Comparison of ENCODE assay signal across 11 cellular contexts in the genomic region with DNA sequence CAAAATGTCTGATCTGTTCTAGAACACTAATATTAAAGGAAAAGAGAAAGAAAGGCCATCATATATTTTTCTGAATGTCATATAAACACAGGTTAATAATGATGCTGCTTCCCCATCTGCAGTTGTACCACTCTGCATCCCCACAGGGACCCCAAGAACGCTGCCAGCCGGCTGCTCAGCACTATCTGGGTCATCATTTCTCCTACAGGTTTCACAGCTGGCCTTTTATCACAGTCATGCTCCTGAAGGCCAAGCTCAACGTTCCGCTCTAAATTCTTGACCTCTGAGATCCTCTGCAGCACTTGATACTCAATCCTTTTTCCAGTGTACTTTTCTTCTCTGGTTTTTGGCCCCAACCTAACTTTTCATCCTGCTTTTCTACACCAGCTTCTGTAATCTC. TPM values are rescaled to one million over a fixed set of nuclear protein-coding genes. Genes with fewer than 3 reads are reported as not detected.
DNase-seq lines count a peak whose midpoint lies in the region; ATAC-seq and TF ChIP-seq lines count a peak whose summit lies in the region.
"Had no signal": no experiment of that assay in that cellular context is flagged by ENCODE, and none has a peak within 500 bp of the region (broad histone marks: within the 10 kb centered on the region; RNA-seq: fewer than 3 reads in every experiment).

No MANE protein-coding gene starts in this region.

- H3K36me3 ChIP-seq in heart left ventricle: peaks cover 0 to 50% (median 42%) of the 10 kb centered on the region in 9 donors
- peaks cover 0 to 37% of the 10 kb centered on the region in 2 donors for H3K36me3 ChIP-seq in adrenal gland (replicated peaks in 1 of 2)

- H3K27me3 ChIP-seq in heart left ventricle (no peaks in the 10 kb centered on the region), adrenal gland (no peaks in the 10 kb centered on the region), mononuclear cell (ENCODE audit: insufficient read depth, low read length) (no peaks in the 10 kb centered on the region)

- no peaks in the 10 kb centered on the region for H3K27me3 Mint-ChIP-seq in type B pancreatic cell

- TF ChIP-seq POLR2A in heart left ventricle (IDR thresholded peaks at IDR 0.05) (no peak), adrenal gland (IDR thresholded peaks at IDR 0.05) (no peak)

- peaks cover 6 to 43% (median 20%) of the 10 kb centered on the region in 12 donors for H3K4me1 ChIP-seq in heart left ventricle
- H3K4me1 ChIP-seq in adrenal gland (replicated peaks in 1 of 2): peaks cover 9 to 34% of the 10 kb centered on the region in 2 donors
- peaks cover 45% of the 10 kb centered on the region for H3K4me1 ChIP-seq in mononuclear cell (ENCODE audit: insufficient read depth, low read length)

- DNase-seq in heart left ventricle (no peak), left ventricle myocardium superior (no peak), adrenal gland (no peak), type B pancreatic cell (ENCODE audit: extremely low spot score, unreplicated experiment) (no peak), NCI-H1417 treated with DMSO at 0.1 percent for 48 hours (lab: John Stamatoyannopoulos, UW) (no peak), GM19240 (ENCODE audit: insufficient read length, low spot score) (no peak)
- DNase-seq: NCI-H146; stimulated activated CD4-positive, alpha-beta T cell treated with anti-CD3 and anti-CD28 coated beads, Interleukin-2, amount 100 ng/mL, for 24 hours had no signal

- H3K27ac Mint-ChIP-seq in type B pancreatic cell: peak overlapping the region; percentile 25

- WGBS in heart left ventricle, 4 donors: 34 to 42% (median 38%) methylated on average over 4 of the region's 4 CpGs
- 24 to 31% (median 30%) methylated on average over 4 of the region's 4 CpGs for WGBS in adrenal gland, 4 donors

- H3K4me3 Mint-ChIP-seq in type B pancreatic cell: peak overlapping the region; percentile 35

- no peaks in the 10 kb centered on the region for H3K9me3 Mint-ChIP-seq in type B pancreatic cell

- H3K36me3 Mint-ChIP-seq in type B pancreatic cell: peaks cover 12% of the 10 kb centered on the region

- H3K9me3 ChIP-seq in heart left ventricle: no peaks in the 10 kb centered on the region
- no peaks in the 10 kb centered on the region for H3K9me3 ChIP-seq in adrenal gland (replicated peaks in 1 of 3)
- H3K9me3 ChIP-seq in mononuclear cell (ENCODE audit: low read depth, low read length): no peaks in the 10 kb centered on the region

- H3K4me3 ChIP-seq in heart left ventricle (peak overlapping the region in 1 of 12 donors; percentile 47), adrenal gland (no peak overlapping the region), mononuclear cell (ENCODE audit: low read length) (peak overlapping the region; percentile 30)

- peak overlapping the region; percentile 10 to 94 (median 54) for H3K27ac ChIP-seq in heart left ventricle
- H3K27ac ChIP-seq in adrenal gland: peak overlapping the region; percentile 42 to 81 (median 63)
- H3K27ac ChIP-seq: C4-2B had no signal

- ATAC-seq in heart left ventricle: no peak
- ATAC-seq in left ventricle myocardium superior: no peak
- ATAC-seq in GM21737 (IDR thresholded peaks at IDR 0.05; ENCODE audit: unreplicated experiment): no peak

- peaks cover 25% of the 10 kb centered on the region for H3K4me1 Mint-ChIP-seq in type B pancreatic cell (ENCODE audit: unreplicated experiment)

- intact Hi-C loops in heart left ventricle (cut with DNase I): no loop called here
- intact Hi-C loops in left ventricle myocardium superior (cut with micrococcal nuclease): no loop called here
- intact Hi-C loops in adrenal gland (cut with DNase I): no loop called here

- no peak for TF ChIP-seq CTCF in heart left ventricle (IDR thresholded peaks at IDR 0.05)
- TF ChIP-seq CTCF in adrenal gland (IDR thresholded peaks at IDR 0.05): no peak
- no peak for TF ChIP-seq CTCF in type B pancreatic cell (conservative IDR thresholded peaks at IDR 0.05)

RNA-seq across cellular contexts. Expression of a gene that starts 4.8 kb away (rescaled TPM):
- 10 to 100 TPM; 13.7 to 29.8 (median 18.4) TPM for total RNA-seq in heart left ventricle
- polyA plus RNA-seq in heart left ventricle: 10 to 100 TPM in 1 of 2 donors, 1 to 10 TPM in 1; 9.1 to 44.8 TPM
- total RNA-seq in left ventricle myocardium superior: 15.8 TPM
- 100 to 1,000 TPM in 1 of 8 donors, 10 to 100 TPM in 7; 30.1 to 330 (median 49.7) TPM for total RNA-seq in adrenal gland
- polyA plus RNA-seq in adrenal gland: 100 to 1,000 TPM in 1 of 3 donors, 10 to 100 TPM in 2; 20.4 to 789 (median 26.2) TPM
- total RNA-seq in mononuclear cell: 180 TPM
- 45.2 and 54.1 TPM in 2 replicates for total RNA-seq in type B pancreatic cell (ENCODE audit: low replicate concordance)

RNA-seq across cellular contexts. Expression of a gene that starts 12.0 kb away (rescaled TPM):
- 10 to 100 TPM; 22.6 to 43.3 (median 30.7) TPM for total RNA-seq in heart left ventricle
- 10 to 100 TPM in 1 of 2 donors, 1 to 10 TPM in 1; 8.4 to 16.0 TPM for polyA plus RNA-seq in heart left ventricle
- total RNA-seq in left ventricle myocardium superior: 35.0 TPM
- 10 to 100 TPM; 20.6 to 32.7 (median 25.3) TPM for total RNA-seq in adrenal gland
- polyA plus RNA-seq in adrenal gland: 10 to 100 TPM; 15.8 to 23.6 (median 18.4) TPM
- 26.6 TPM for total RNA-seq in mononuclear cell
- total RNA-seq in type B pancreatic cell (ENCODE audit: low replicate concordance): 16.2 and 17.6 TPM in 2 replicates

RNA-seq across cellular contexts. Expression of a gene that starts 18.5 kb away (rescaled TPM):
- total RNA-seq in heart left ventricle (under 1 TPM in 6 of 9 donors, not detected in 3; 0.18 to 0.72 (median 0.31) TPM), left ventricle myocardium superior (not detected), adrenal gland (under 1 TPM in 1 of 8 donors, not detected in 7; 0.28 TPM), mononuclear cell (not detected), type B pancreatic cell (ENCODE audit: low replicate concordance) (not detected in 2 replicates)
- polyA plus RNA-seq in heart left ventricle (under 1 TPM in 1 of 2 donors, not detected in 1; 0.19 TPM), adrenal gland (under 1 TPM in 1 of 3 donors, not detected in 2; 0.07 TPM)

RNA-seq across cellular contexts. Expression of a gene that starts 55.9 kb away (rescaled TPM):
- total RNA-seq in heart left ventricle: 10 to 100 TPM; 13.5 to 31.8 (median 28.8) TPM
- polyA plus RNA-seq in heart left ventricle: 10 to 100 TPM; 13.3 to 52.0 TPM
- total RNA-seq in left ventricle myocardium superior: 27.8 TPM
- total RNA-seq in adrenal gland: 100 to 1,000 TPM in 1 of 8 donors, 10 to 100 TPM in 7; 15.2 to 134 (median 29.9) TPM
- 100 to 1,000 TPM in 1 of 3 donors, 10 to 100 TPM in 2; 25.9 to 196 (median 33.8) TPM for polyA plus RNA-seq in adrenal gland
- total RNA-seq in mononuclear cell: 42.3 TPM
- total RNA-seq in type B pancreatic cell (ENCODE audit: low replicate concordance): 57.8 and 65.9 TPM in 2 replicates
